ENCODE assay signal across 31 cellular contexts in genomic region chr5:15577132-15577531, GRCh38.
DNase-seq lines count a peak whose midpoint lies in the region; ATAC-seq, FAIRE-seq and TF ChIP-seq lines count a peak whose summit lies in the region.
"Had no signal": no experiment of that assay in that cellular context is flagged by ENCODE, and none has a peak within 500 bp of the region (broad histone marks: within the 10 kb centered on the region; RNA-seq: fewer than 3 reads in every experiment).

No MANE protein-coding gene starts in this region.

- no peak overlapping the region for H3K27ac Mint-ChIP-seq in T-cell
- H3K27ac Mint-ChIP-seq: activated naive CD8-positive, alpha-beta T cell treated with anti-CD3 and anti-CD28 coated beads, Interleukin-2, amount 10 ng/mL, durations not matched to agents 7 days and 5 days; activated T-cell treated with anti-CD3 and anti-CD28 coated beads, Interleukin-2, amount 50 U/mL, for 24 hours; effector memory CD8-positive, alpha-beta T cell; T-helper 1 cell treated with Interleukin-12 subunit alpha and Interleukin-12 subunit beta and Interleukin-4 antibody, amounts not matched to agents 30 μg/mL and 1 μg/mL, for 36 hours had no signal

- peak overlapping the region; percentile 51 for H3K4me2 ChIP-seq in skeletal muscle satellite cell (ENCODE audit: low read length)
- H3K4me2 ChIP-seq: BLaER1 had no signal

- CTCF ChIA-PET in T-cell (lab: Charles Lee) = no interaction called here

- 81% methylated on average over 10 of the region's 10 CpGs for WGBS in esophagus muscularis mucosa
- 88% methylated on average over 10 of the region's 10 CpGs for WGBS in suprapubic skin

- POLR2A ChIA-PET in T-cell (lab: Charles Lee) = no interaction called here

- H3K4me1 Mint-ChIP-seq in T-cell = no peaks in the 10 kb centered on the region
- H3K4me1 Mint-ChIP-seq: activated naive CD8-positive, alpha-beta T cell treated with anti-CD3 and anti-CD28 coated beads, Interleukin-2, amount 10 ng/mL, durations not matched to agents 7 days and 5 days had no signal

- H3K4me3 Mint-ChIP-seq in T-cell = no peak overlapping the region
- H3K4me3 Mint-ChIP-seq: activated naive CD8-positive, alpha-beta T cell treated with anti-CD3 and anti-CD28 coated beads, Interleukin-2, amount 10 ng/mL, durations not matched to agents 7 days and 5 days; activated T-cell treated with anti-CD3 and anti-CD28 coated beads, Interleukin-2, amount 50 U/mL, for 24 hours; effector memory CD8-positive, alpha-beta T cell; neural crest cell; T-helper 1 cell treated with Interleukin-12 subunit alpha and Interleukin-12 subunit beta and Interleukin-4 antibody, amounts not matched to agents 30 μg/mL and 1 μg/mL, for 36 hours had no signal

- intact Hi-C loops in esophagus muscularis mucosa (cut with DNase I) = no loop called here

- no peak overlapping the region for H3K4me3 ChIP-seq in esophagus muscularis mucosa
- no peak overlapping the region for H3K4me3 ChIP-seq in skeletal muscle satellite cell (ENCODE audit: low read length)
- no peak overlapping the region for H3K4me3 ChIP-seq in suprapubic skin
- H3K4me3 ChIP-seq: BLaER1, coronary artery, GM12878, lung, spleen, tibial artery had no signal

- no peaks in the 10 kb centered on the region for H3K36me3 ChIP-seq in esophagus muscularis mucosa
- H3K36me3 ChIP-seq in skeletal muscle satellite cell (ENCODE audit: insufficient read depth, low read length) = no peaks in the 10 kb centered on the region
- no peaks in the 10 kb centered on the region for H3K36me3 ChIP-seq in suprapubic skin
- H3K36me3 ChIP-seq: BLaER1, spleen, tibial artery had no signal

- peaks cover 0 to 10% (median 4%) of the 10 kb centered on the region in 3 donors for H3K9me3 Mint-ChIP-seq in T-cell
- H3K9me3 Mint-ChIP-seq: activated naive CD8-positive, alpha-beta T cell treated with anti-CD3 and anti-CD28 coated beads, Interleukin-2, amount 10 ng/mL, durations not matched to agents 7 days and 5 days; activated T-cell treated with anti-CD3 and anti-CD28 coated beads, Interleukin-2, amount 50 U/mL, for 24 hours; neural crest cell; T-helper 1 cell treated with Interleukin-12 subunit alpha and Interleukin-12 subunit beta and Interleukin-4 antibody, amounts not matched to agents 30 μg/mL and 1 μg/mL, for 36 hours had no signal

- FAIRE-seq in RCC 7860 (lab: Jason Lieb, UNC) = peak; percentile 69
- FAIRE-seq: astrocyte, GM12878 had no signal

- DNase-seq in RCC 7860 (ENCODE audit: low spot score) (no peak), esophagus muscularis mucosa (ENCODE audit: extremely low spot score) (peak; percentile 17), kidney tubule cell (ENCODE audit: low spot score) (peak; percentile 26), T-cell (no peak), suprapubic skin (ENCODE audit: low spot score in 2 of 2) (no peak)
- DNase-seq: activated CD4-positive, CD25-positive, alpha-beta regulatory T cell; activated gamma-delta T cell treated with Interleukin-2 at 50 U/mL for 16 hours; activated naive CD8-positive, alpha-beta T cell treated with anti-CD3 and anti-CD28 coated beads, Interleukin-2, amount 10 ng/mL, durations not matched to agents 7 days and 5 days; activated T-cell treated with anti-CD3 and anti-CD28 coated beads, Interleukin-2, amount 50 U/mL, for 24 hours; effector memory CD8-positive, alpha-beta T cell; erythroblast; H7; islet precursor cell; Karpas-422; NCI-H1417 treated with DMSO at 0.1 percent for 48 hours; NCI-H2081; NCI-H526; spleen; stimulated activated CD4-positive, alpha-beta T cell treated with anti-CD3 and anti-CD28 coated beads, Interleukin-2, amount 100 ng/mL, for 48 hours; tibial artery had no signal

- H3K27ac ChIP-seq in esophagus muscularis mucosa (replicated peaks in 1 of 4) (no peak overlapping the region), suprapubic skin (no peak overlapping the region)
- H3K27ac ChIP-seq: BLaER1, coronary artery, HL-60, parathyroid adenoma, spleen, tibial artery had no signal

- no peak overlapping the region for H3K9ac ChIP-seq in skeletal muscle satellite cell (ENCODE audit: low read depth, low read length)
- H3K9ac ChIP-seq: BLaER1, parathyroid adenoma had no signal

- ATAC-seq in T-cell (replicated peaks in 1 of 4) (no peak), HG02623 (IDR thresholded peaks at IDR 0.05; ENCODE audit: unreplicated experiment) (no peak)
- ATAC-seq: effector memory CD8-positive, alpha-beta T cell; GM12878 had no signal

- no peaks in the 10 kb centered on the region for H3K27me3 Mint-ChIP-seq in T-cell
- H3K27me3 Mint-ChIP-seq: activated naive CD8-positive, alpha-beta T cell treated with anti-CD3 and anti-CD28 coated beads, Interleukin-2, amount 10 ng/mL, durations not matched to agents 7 days and 5 days; activated T-cell treated with anti-CD3 and anti-CD28 coated beads, Interleukin-2, amount 50 U/mL, for 24 hours; effector memory CD8-positive, alpha-beta T cell had no signal

- peaks cover 42 to 69% (median 52%) of the 10 kb centered on the region in 4 donors for H3K4me1 ChIP-seq in esophagus muscularis mucosa
- peaks cover 5% of the 10 kb centered on the region for H3K4me1 ChIP-seq in skeletal muscle satellite cell (ENCODE audit: control insufficient read depth, insufficient read depth, low read length)
- H3K4me1 ChIP-seq in suprapubic skin = no peaks in the 10 kb centered on the region
- H3K4me1 ChIP-seq: BLaER1, parathyroid adenoma had no signal

- no peaks in the 10 kb centered on the region for H3K9me3 ChIP-seq in esophagus muscularis mucosa
- no peaks in the 10 kb centered on the region for H3K9me3 ChIP-seq in skeletal muscle satellite cell (replicated peaks; ENCODE audit: low read length)
- H3K9me3 ChIP-seq in suprapubic skin = no peaks in the 10 kb centered on the region
- H3K9me3 ChIP-seq: BLaER1, tibial artery had no signal

- H3K27me3 ChIP-seq in esophagus muscularis mucosa (no peaks in the 10 kb centered on the region), skeletal muscle satellite cell (ENCODE audit: control insufficient read depth, insufficient read depth, low read length) (no peaks in the 10 kb centered on the region), suprapubic skin (no peaks in the 10 kb centered on the region)
- H3K27me3 ChIP-seq: BLaER1, spleen, tibial artery had no signal

- TF ChIP-seq EP300 in esophagus muscularis mucosa (IDR thresholded peaks at IDR 0.05) = no peak
- no peak for TF ChIP-seq EP300 in suprapubic skin (IDR thresholded peaks at IDR 0.05)

- TF ChIP-seq CTCF in esophagus muscularis mucosa (IDR thresholded peaks at IDR 0.05) = no peak
- TF ChIP-seq CTCF in suprapubic skin (IDR thresholded peaks at IDR 0.05) = no peak

- H3K36me3 Mint-ChIP-seq in T-cell = no peaks in the 10 kb centered on the region
- H3K36me3 Mint-ChIP-seq: activated naive CD8-positive, alpha-beta T cell treated with anti-CD3 and anti-CD28 coated beads, Interleukin-2, amount 10 ng/mL, durations not matched to agents 7 days and 5 days had no signal

- TF ChIP-seq POLR2A in esophagus muscularis mucosa (IDR thresholded peaks at IDR 0.05; ENCODE audit: low read depth) = no peak
- no peak for TF ChIP-seq POLR2A in suprapubic skin (IDR thresholded peaks at IDR 0.05)

Comparison
In these comparisons a context has a peak if more than half of its experiments do, and no peak if none do; other contexts are left out.
1. DNase-seq: peak in esophagus muscularis mucosa (single experiment) and kidney tubule cell (single experiment); none in RCC 7860 (single experiment), T-cell (0 of 34) and suprapubic skin (0 of 2).